Comparison of ENCODE assay signal across 9 cellular contexts in the genomic region with DNA sequence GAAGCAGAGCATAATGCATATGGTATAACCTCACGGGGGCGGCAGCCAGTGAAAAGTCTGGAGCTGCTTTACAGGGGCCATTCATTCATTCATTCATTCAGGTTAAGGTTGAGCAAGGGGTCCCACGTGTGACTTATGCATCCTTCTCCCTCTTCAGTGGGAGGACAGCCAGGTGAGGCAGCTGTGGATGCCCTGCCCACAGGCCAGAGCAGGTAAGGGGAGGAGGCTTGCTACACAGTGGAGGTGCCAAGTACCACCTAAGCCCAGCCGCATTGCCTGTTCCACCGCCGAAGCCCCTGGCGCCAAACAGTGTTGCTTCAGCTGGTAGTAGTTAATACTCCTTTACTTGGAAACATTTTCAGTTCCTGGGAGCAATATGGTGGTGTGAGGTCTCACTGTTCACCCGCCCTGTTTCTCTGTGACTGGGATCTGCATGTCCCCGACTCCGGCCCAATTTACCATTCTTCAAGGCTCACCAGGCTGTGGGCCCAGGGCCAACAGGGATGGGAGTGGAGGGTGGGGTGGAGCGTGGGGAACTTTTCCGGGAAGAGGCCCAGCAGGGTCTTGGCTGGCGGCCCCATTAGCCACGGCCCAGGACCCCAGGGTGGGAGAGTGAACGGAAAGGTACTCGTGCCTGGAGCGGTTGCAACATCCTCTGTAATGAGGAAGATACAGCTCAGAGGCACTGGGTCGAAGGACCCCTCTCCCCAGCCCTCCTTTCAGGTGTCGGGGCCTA. TPM values are rescaled to one million over a fixed set of nuclear protein-coding genes. Genes with fewer than 3 reads are reported as not detected.
DNase-seq lines count a peak whose midpoint lies in the region; ATAC-seq and TF ChIP-seq lines count a peak whose summit lies in the region.
"Had no signal": no experiment of that assay in that cellular context is flagged by ENCODE, and none has a peak within 500 bp of the region (broad histone marks: within the 10 kb centered on the region; RNA-seq: fewer than 3 reads in every experiment).

No MANE protein-coding gene starts in this region.

- H3K79me2 ChIP-seq in ACC112 (ENCODE audit: control insufficient read depth, insufficient read depth, low read length, unreplicated experiment) (no peaks in the 10 kb centered on the region), MM.1S (ENCODE audit: low read length) (no peaks in the 10 kb centered on the region)

- no peaks in the 10 kb centered on the region for H3K4me1 ChIP-seq in ACC112 (ENCODE audit: control insufficient read depth, insufficient read depth, low read length, unreplicated experiment)
- H3K4me1 ChIP-seq in SJSA1 (replicated peaks), result peaks cover 13% of the 10 kb centered on the region
- peaks cover 11% of the 10 kb centered on the region for H3K4me1 ChIP-seq in neuron (ENCODE audit: insufficient read depth, low read length)
- H3K4me1 ChIP-seq in MM.1S (ENCODE audit: low read length), result no peaks in the 10 kb centered on the region

- H3K4me3 ChIP-seq in ACC112 (ENCODE audit: low read depth, low read length) (peak overlapping the region; percentile 77), SJSA1 (peak overlapping the region; percentile 50), neuron (ENCODE audit: low read length) (peak overlapping the region; percentile 44), MM.1S (ENCODE audit: low read length) (no peak overlapping the region)

- no peak overlapping the region for H3K27ac ChIP-seq in ACC112 (ENCODE audit: low read depth, low read length)
- H3K27ac ChIP-seq in SJSA1, result no peak overlapping the region
- no peak overlapping the region for H3K27ac ChIP-seq in MM.1S (ENCODE audit: low read length)

- H3K4me2 ChIP-seq in MM.1S (ENCODE audit: low read depth, low read length), result no peak overlapping the region

- TF ChIP-seq CTCF in MM.1S (IDR thresholded peaks at IDR 0.05; ENCODE audit: low read length), result no peak

- DNase-seq in SJSA1 (ENCODE audit: low read depth in 1 of 2, low spot score in 2 of 2), result no peak
- DNase-seq in Right ventricle myocardium inferior (ENCODE audit: missing footprints), result peak; percentile 85
- DNase-seq in NCI-H1048 (lab: John Stamatoyannopoulos, UW), result no peak
- DNase-seq in MM.1S, result no peak
- DNase-seq in NCI-H187 (lab: John Stamatoyannopoulos, UW), result no peak
- DNase-seq: COR-L47 had no signal

- ATAC-seq in Right ventricle myocardium inferior (peak; percentile 71), GM18907 (IDR thresholded peaks at IDR 0.05; ENCODE audit: unreplicated experiment) (no peak)

- no peak overlapping the region for H3K9ac ChIP-seq in MM.1S (ENCODE audit: low read length)

- no peaks in the 10 kb centered on the region for H3K9me2 ChIP-seq in MM.1S (replicated peaks; ENCODE audit: insufficient read depth, low read length)

- no peaks in the 10 kb centered on the region for H3F3A ChIP-seq in MM.1S (ENCODE audit: insufficient read depth, low read length)

- H2AFZ ChIP-seq in ACC112 (ENCODE audit: low read length, unreplicated experiment) (no peak overlapping the region), neuron (ENCODE audit: low read depth, low read length) (no peak overlapping the region), MM.1S (ENCODE audit: low read length) (no peak overlapping the region)

- H3K36me3 ChIP-seq in ACC112 (ENCODE audit: insufficient read depth, low read length) (no peaks in the 10 kb centered on the region), SJSA1 (no peaks in the 10 kb centered on the region), neuron (ENCODE audit: insufficient read depth, low read length) (no peaks in the 10 kb centered on the region), MM.1S (replicated peaks; ENCODE audit: insufficient read depth, low read length) (no peaks in the 10 kb centered on the region)

- H3K9me3 ChIP-seq in SJSA1 (replicated peaks), result no peaks in the 10 kb centered on the region
- H3K9me3 ChIP-seq in neuron (ENCODE audit: low read length), result no peaks in the 10 kb centered on the region
- H3K9me3 ChIP-seq in MM.1S (replicated peaks; ENCODE audit: insufficient read depth, low read length), result no peaks in the 10 kb centered on the region

- intact Hi-C loops in Right ventricle myocardium inferior (cut with DNase I), result no loop called here

- H4K20me1 ChIP-seq in MM.1S (ENCODE audit: insufficient read depth, low read length), result no peaks in the 10 kb centered on the region

- H3K27me3 ChIP-seq in ACC112 (ENCODE audit: insufficient read depth, low read length), result peaks cover 63% of the 10 kb centered on the region
- no peaks in the 10 kb centered on the region for H3K27me3 ChIP-seq in SJSA1 (replicated peaks)
- H3K27me3 ChIP-seq in neuron (ENCODE audit: insufficient read depth, low read length), result peaks cover 62% of the 10 kb centered on the region
- peaks cover 24% of the 10 kb centered on the region for H3K27me3 ChIP-seq in MM.1S (replicated peaks; ENCODE audit: insufficient read depth, low read length)

RNA-seq across cellular contexts. Expression of a gene that starts 0.7 kb away (rescaled TPM):
- 1.3 and 4.1 TPM in 2 replicates for total RNA-seq in SJSA1 (2014; rRNA removed; shearing (Covaris generic))
- 35.3 TPM for total RNA-seq in Right ventricle myocardium inferior
